In genomic region chr13:79338343-79338742, GRCh38 we compare ENCODE assay signal across 23 cellular contexts.
"Had no signal": no experiment of that assay in that cellular context is flagged by ENCODE, and none has a peak within 500 bp of the region (broad histone marks: within the 10 kb centered on the region; RNA-seq: fewer than 3 reads in every experiment).

No MANE protein-coding gene starts in this region.

- H3K9me3 Mint-ChIP-seq: IgD-negative memory B cell had no signal

- DNase-seq: Kasumi-1, MM.1S, NCI-H1092 treated with DMSO at 0.1 percent for 48 hours, NCI-H1436, NCI-H187, NCI-H2029, NCI-H2081 treated with DMSO at 0.1 percent for 48 hours, NCI-H2171, NCI-H226, NCI-H446, NCI-H510A, NCI-H524 treated with DMSO at 0.1 percent for 48 hours, NCI-H69, NCI-H774, PC-3, SHP77, SK-N-SH had no signal

- H3K9ac ChIP-seq: KMS-11, SK-N-SH had no signal

- H3K9me3 ChIP-seq: SK-N-SH had no signal

- H3K27me3 Mint-ChIP-seq: IgD-negative memory B cell had no signal

- H3K4me2 ChIP-seq: KMS-11, SK-N-SH had no signal

- ATAC-seq: HepG2, K562, Panc1, PC-3 had no signal

- H3K27ac ChIP-seq: KMS-11, RWPE1 had no signal

- H3K4me3 ChIP-seq: K562 had no signal
